11 cellular contexts compared by ENCODE assay signal in the genomic region with DNA sequence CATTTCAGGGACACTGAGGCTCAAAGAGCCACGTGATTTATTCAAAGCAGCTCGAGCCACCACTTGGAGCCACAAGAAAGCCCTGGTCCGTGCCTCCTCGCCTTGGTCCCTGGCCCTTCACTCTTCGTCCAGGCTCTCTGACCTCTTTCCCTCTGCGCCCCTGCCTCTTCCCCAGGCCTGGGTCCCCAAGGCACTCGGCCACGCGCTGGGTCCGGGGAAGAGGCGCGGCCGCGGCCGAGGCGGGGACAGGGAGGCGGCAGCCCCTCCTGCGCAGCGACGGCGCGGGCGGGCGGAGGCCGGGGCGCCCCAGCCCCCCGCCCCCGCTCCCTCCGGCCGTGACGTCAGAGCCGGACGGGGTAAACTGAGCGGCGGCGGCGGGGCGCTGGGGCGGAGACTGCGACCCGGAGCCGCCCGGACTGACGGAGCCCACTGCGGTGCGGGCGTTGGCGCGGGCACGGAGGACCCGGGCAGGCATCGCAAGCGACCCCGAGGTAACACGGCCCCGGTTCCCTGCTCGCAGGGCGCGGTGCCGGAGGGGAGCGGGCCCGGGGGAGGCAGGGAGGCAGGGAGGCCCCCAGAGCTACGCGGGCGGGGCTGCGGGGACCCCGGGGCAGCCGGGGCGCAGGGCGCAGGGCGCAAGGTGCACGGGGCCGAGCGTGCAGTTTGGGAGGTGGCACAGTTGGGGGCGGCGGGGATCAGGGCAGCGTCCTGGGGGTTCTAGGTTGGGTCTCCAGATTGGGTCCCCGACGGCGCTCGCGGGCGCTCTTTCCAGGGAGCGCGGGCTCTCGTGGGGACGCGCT. TPM values are rescaled to one million over a fixed set of nuclear protein-coding genes. Genes with fewer than 3 reads are reported as not detected.
A peak's percentile ranks its signal among the peaks of the same experiment; 100 is the strongest.
DNase-seq lines count a peak whose midpoint lies in the region; ATAC-seq, FAIRE-seq and TF ChIP-seq lines count a peak whose summit lies in the region.
"Had no signal": no experiment of that assay in that cellular context is flagged by ENCODE, and none has a peak within 500 bp of the region (broad histone marks: within the 10 kb centered on the region; RNA-seq: fewer than 3 reads in every experiment).

A gene (plus strand): TSS at position 385 of the 800 bp plus-strand sequence. CDS start 580 bp downstream, outside the sequence.

- peaks cover 17 to 83% (median 40%) of the 10 kb centered on the region in 9 donors for H3K27me3 ChIP-seq in heart left ventricle
- H3K27me3 ChIP-seq in mammary epithelial cell (ENCODE audit: insufficient read depth, low read length): peaks cover 17% of the 10 kb centered on the region

- no peak for ATAC-seq in heart left ventricle
- ATAC-seq in Right ventricle myocardium inferior: no peak
- ATAC-seq in GM21619 (IDR thresholded peaks at IDR 0.05; ENCODE audit: unreplicated experiment): no peak
- no peak for ATAC-seq in GM19395 (IDR thresholded peaks at IDR 0.05; ENCODE audit: unreplicated experiment)

- intact Hi-C loops in heart left ventricle (cut with DNase I): no loop called here
- intact Hi-C loops in Right ventricle myocardium inferior (cut with DNase I): no loop called here
- intact Hi-C loops in mammary epithelial cell (cut with micrococcal nuclease): no loop called here

- H3K4me2 ChIP-seq in mammary epithelial cell (ENCODE audit: insufficient read depth, low read depth, low read length): peak within 1 kb of the TSS; percentile 39

- H3K27ac ChIP-seq in heart left ventricle (no peak within 1 kb of the TSS), mammary epithelial cell (ENCODE audit: insufficient read depth, low read depth, low read length) (no peak within 1 kb of the TSS), mesodermal cell (ENCODE audit: low read depth, low read length, severe bottlenecking) (no peak within 1 kb of the TSS)

- TF ChIP-seq CTCF in heart left ventricle (IDR thresholded peaks at IDR 0.05) (no peak), mammary epithelial cell (conservative IDR thresholded peaks at IDR 0.05 in 1 of 2, IDR thresholded peaks at IDR 0.05 in 1 of 2; ENCODE audit: extremely low read depth in 1 of 2, insufficient read depth in 1 of 2, low read depth in 1 of 2, low read length in 2 of 2) (no peak)

- H3K4me3 ChIP-seq in heart left ventricle: peak within 1 kb of the TSS in 8 of 12 donors; percentile 4 to 35 (median 16)
- no peak within 1 kb of the TSS for H3K4me3 ChIP-seq in mammary epithelial cell (replicated peaks in 1 of 3; ENCODE audit: insufficient read depth in 1 of 3, low read depth in 2 of 3, low read length in 3 of 3)
- H3K4me3 ChIP-seq in mesodermal cell (ENCODE audit: extremely low read depth, insufficient read depth, low read length, poor library complexity, severe bottlenecking): peak within 1 kb of the TSS; percentile 29

- no peak for FAIRE-seq in urothelium cell line (lab: Jason Lieb, UNC)

- BruUV-seq in mammary epithelial cell (replicated peaks; lab: Mats Ljungman, UMichigan): no TSS peak

- in situ Hi-C loops in mammary epithelial cell (cut with MboI; ENCODE audit: low sequenced_read_pairs in 2 of 2): no loop called here

- WGBS in heart left ventricle, 4 donors: 1 to 3% (median 2%) methylated on average over 17 to 88 of the region's 88 CpGs
- no CpG with 5 or more reads among the region's 88 CpGs for WGBS in mammary epithelial cell (ENCODE audit: low coverage, missing lambda C conversion rate)
- 1 to 2% methylated on average over 44 to 49 of the region's 88 CpGs for WGBS in mesodermal cell (ENCODE audit: insufficient coverage in 2 of 2), 2 experiments

- dilution Hi-C loops in mammary epithelial cell (cut with HindIII; ENCODE audit: low sequenced_read_pairs): no loop called here

- no peaks in the 10 kb centered on the region for H3K79me2 ChIP-seq in mammary epithelial cell (ENCODE audit: insufficient read depth, low read length)

- TF ChIP-seq POLR2A in heart left ventricle (IDR thresholded peaks at IDR 0.05): no peak

- CTCF ChIA-PET in mammary epithelial cell (lab: Charles Lee; ENCODE audit: low non-redundant PET): no interaction called here

- H2AFZ ChIP-seq in mammary epithelial cell (ENCODE audit: low read depth, low read length): no peak within 1 kb of the TSS

- no peaks in the 10 kb centered on the region for H3K9me3 ChIP-seq in heart left ventricle
- H3K9me3 ChIP-seq in mammary epithelial cell (replicated peaks; ENCODE audit: insufficient read depth, low read length): no peaks in the 10 kb centered on the region
- no peaks in the 10 kb centered on the region for H3K9me3 ChIP-seq in mesodermal cell (ENCODE audit: control insufficient read depth, low read length)

- no peaks in the 10 kb centered on the region for H4K20me1 ChIP-seq in mammary epithelial cell (ENCODE audit: insufficient read depth, low read length)

- H3K36me3 ChIP-seq in heart left ventricle (no peaks in the 10 kb centered on the region), mammary epithelial cell (ENCODE audit: insufficient read depth, low read length) (no peaks in the 10 kb centered on the region), mesodermal cell (ENCODE audit: control insufficient read depth, insufficient read depth, low read length) (no peaks in the 10 kb centered on the region)

- no peak within 1 kb of the TSS for H3K9ac ChIP-seq in mammary epithelial cell (ENCODE audit: insufficient read depth, low read length)

- no peak for DNase-seq in heart left ventricle
- no peak for DNase-seq in Right ventricle myocardium inferior (ENCODE audit: missing footprints)
- no peak for DNase-seq in mammary epithelial cell
- peak; percentile 40 for DNase-seq in urothelium cell line (ENCODE audit: low spot score)
- DNase-seq in OCI-M2 (lab: John Stamatoyannopoulos, UW; ENCODE audit: unreplicated experiment): no peak
- DNase-seq: COR-L47; effector CD4-positive, alpha-beta T cell had no signal

- H3K4me1 ChIP-seq in heart left ventricle (peaks cover 0 to 15% (median 5%) of the 10 kb centered on the region in 12 donors), mammary epithelial cell (ENCODE audit: insufficient read depth, low read length) (no peaks in the 10 kb centered on the region), mesodermal cell (ENCODE audit: control insufficient read depth, insufficient read depth, low read length, poor library complexity, severe bottlenecking) (no peaks in the 10 kb centered on the region)

RNA-seq across cellular contexts. Expression of the gene that starts here (rescaled TPM):
- under 1 TPM in 7 of 9 donors, not detected in 2; 0.06 to 0.32 (median 0.18) TPM for total RNA-seq in heart left ventricle
- polyA plus RNA-seq in heart left ventricle: under 1 TPM in 1 of 2 donors, not detected in 1; 0.14 TPM
- total RNA-seq in Right ventricle myocardium inferior: 0.16 TPM
- total RNA-seq in mammary epithelial cell: under 1 TPM in 1 of 2 donors, not detected in 1; under 0.01 TPM
- polyA plus RNA-seq in mammary epithelial cell: not detected
- not detected for polyA minus RNA-seq in mammary epithelial cell
- polyA plus RNA-seq in mesodermal cell (2013, experiment 1 of 2): 1.5 TPM
- polyA plus RNA-seq in mesodermal cell (2013, experiment 2 of 2): 1.2 TPM
- total RNA-seq: LHCN-M2 had no signal

Comparison
In these comparisons a context has a peak if more than half of its experiments do, and no peak if none do; other contexts are left out.
1. H3K4me3 ChIP-seq: peak in heart left ventricle (8 of 12) and mesodermal cell (single experiment); none in mammary epithelial cell (0 of 3).